7 cellular contexts compared by ENCODE assay signal in genomic region chr1:173824315-173825081, GRCh38. TPM values are rescaled to one million over a fixed set of nuclear protein-coding genes. Genes with fewer than 3 reads are reported as not detected.
DNase-seq lines count a peak whose midpoint lies in the region; ATAC-seq lines count a peak whose summit lies in the region.

TSS of gene CENPL (minus strand) at chr1:173824883. CDS start at chr1:173811299, 13,584 bp downstream.
TSS of gene DARS2 (plus strand) at chr1:173824673. CDS start at chr1:173825230, 557 bp downstream.

- ATAC-seq in GM18508 (IDR thresholded peaks at IDR 0.05; ENCODE audit: insufficient read depth, unreplicated experiment) (peak; percentile 90), HG03025 (IDR thresholded peaks at IDR 0.05; ENCODE audit: low FRiP score, unreplicated experiment) (peak; percentile 83)

- peak; percentile 97 to 99 for DNase-seq in NCI-H2081 (lab: John Stamatoyannopoulos, UW)
- DNase-seq in T1000 (lab: John Stamatoyannopoulos, UW), result peak; percentile 88
- DNase-seq in astrocyte of the hippocampus (ENCODE audit: low read depth, low spot score), result peak; percentile 98
- DNase-seq in hepatic stellate cell (ENCODE audit: low spot score), result peak; percentile 89
- DNase-seq in renal cortical epithelial cell (ENCODE audit: low read depth), result peak; percentile 97

RNA-seq across cellular contexts. Expression of gene CENPL, which starts in this region (rescaled TPM):
- 9.4 and 14.6 TPM in 2 replicates for total RNA-seq in renal cortical epithelial cell

RNA-seq across cellular contexts. Expression of gene DARS2, which starts in this region (rescaled TPM):
- 27.4 and 33.0 TPM in 2 replicates for total RNA-seq in renal cortical epithelial cell

Comparison
In these comparisons a context has a peak if more than half of its experiments do, and no peak if none do; other contexts are left out.
1. Peak in every context shown above with its lines: DNase-seq and ATAC-seq.